ENCODE assay signal across 17 cellular contexts in the genomic region with DNA sequence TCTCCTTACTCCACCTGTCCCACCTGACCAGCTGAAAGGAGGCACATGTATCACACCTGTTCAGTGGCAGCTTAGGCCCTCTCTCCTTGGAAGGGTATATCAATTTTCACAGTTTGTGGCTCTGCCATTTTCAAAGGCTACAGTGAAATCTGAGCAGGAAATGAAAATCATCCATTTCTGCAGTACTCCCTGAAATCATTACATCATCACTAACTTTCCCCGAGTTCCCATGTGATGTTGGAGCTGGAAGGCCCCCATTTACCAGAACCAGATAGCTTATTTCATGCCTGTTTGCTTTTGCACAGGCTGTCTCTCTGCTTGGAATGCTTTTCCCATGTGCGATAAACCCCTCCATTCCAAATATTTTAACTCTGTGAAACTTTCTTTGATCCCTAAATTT. TPM values are rescaled to one million over a fixed set of nuclear protein-coding genes. Genes with fewer than 3 reads are reported as not detected.
DNase-seq lines count a peak whose midpoint lies in the region; TF ChIP-seq lines count a peak whose summit lies in the region.
"Had no signal": no experiment of that assay in that cellular context is flagged by ENCODE, and none has a peak within 500 bp of the region (broad histone marks: within the 10 kb centered on the region; RNA-seq: fewer than 3 reads in every experiment).

No MANE protein-coding gene starts in this region.

- no peak overlapping the region for H3K4me3 ChIP-seq in SJCRH30
- H3K4me3 ChIP-seq: BLaER1, MG63 had no signal

- peaks cover 6% of the 10 kb centered on the region for H3K4me1 ChIP-seq in SJCRH30

- H3K27ac ChIP-seq in SJCRH30 = no peak overlapping the region
- H3K27ac ChIP-seq: BLaER1 had no signal

- no peak for TF ChIP-seq CTCF in type B pancreatic cell (conservative IDR thresholded peaks at IDR 0.05)

- peaks cover 31% of the 10 kb centered on the region for H3K4me1 Mint-ChIP-seq in type B pancreatic cell (ENCODE audit: unreplicated experiment)

- peak; percentile 1 for DNase-seq in NCI-H2107 (lab: John Stamatoyannopoulos, UW)
- no peak for DNase-seq in NCI-H2107 treated with DMSO at 0.1 percent for 48 hours (lab: John Stamatoyannopoulos, UW; ENCODE audit: unreplicated experiment)
- peak; percentile 13 to 54 for DNase-seq in SJCRH30
- peak; percentile 68 for DNase-seq in fibroblast of peridontal ligament (ENCODE audit: extremely low read depth)
- DNase-seq in type B pancreatic cell (ENCODE audit: extremely low spot score, unreplicated experiment) = no peak
- DNase-seq in LoVo (ENCODE audit: low spot score) = no peak
- DNase-seq in NCI-H446 (lab: John Stamatoyannopoulos, UW) = no peak
- no peak for DNase-seq in NCI-H526 treated with DMSO at 0.1 percent for 48 hours (lab: John Stamatoyannopoulos, UW)
- DNase-seq: 8988T, GF-D8, GOT3, HFFc6, MG63, NCI-H1092 treated with DMSO at 0.1 percent for 48 hours, NCI-H2171, NCI-H510A had no signal

- H3K27me3 ChIP-seq in SJCRH30 = no peaks in the 10 kb centered on the region
- H3K27me3 ChIP-seq: BLaER1, MG63 had no signal

- H3K9me3 ChIP-seq in SJCRH30 (replicated peaks) = no peaks in the 10 kb centered on the region
- H3K9me3 ChIP-seq: MG63 had no signal

- H3K27ac Mint-ChIP-seq in type B pancreatic cell = no peak overlapping the region
- H3K27ac Mint-ChIP-seq: HFFc6 had no signal

- H3K4me3 Mint-ChIP-seq in type B pancreatic cell = peak overlapping the region; percentile 3
- H3K4me3 Mint-ChIP-seq: HFFc6 had no signal

- H3K36me3 Mint-ChIP-seq in type B pancreatic cell = peaks cover 30% of the 10 kb centered on the region

- H3K27me3 Mint-ChIP-seq in type B pancreatic cell = peaks cover 4% of the 10 kb centered on the region

- H3K9me3 Mint-ChIP-seq in type B pancreatic cell = peaks cover 7% of the 10 kb centered on the region

- H3K36me3 ChIP-seq in SJCRH30 = no peaks in the 10 kb centered on the region
- H3K36me3 ChIP-seq: MG63 had no signal

RNA-seq across cellular contexts. Expression of a gene that starts 31.0 kb away (rescaled TPM):
- 27.5 and 29.3 TPM in 2 replicates for total RNA-seq in SJCRH30 (2014; rRNA removed; shearing (Covaris generic))
- total RNA-seq in type B pancreatic cell (ENCODE audit: low replicate concordance) = 28.6 and 36.7 TPM in 2 replicates

Comparison
In these comparisons a context has a peak if more than half of its experiments do, and no peak if none do; other contexts are left out.
1. DNase-seq: peak in NCI-H2107 (single experiment), SJCRH30 (2 of 2) and fibroblast of peridontal ligament (single experiment); none in NCI-H2107 treated with DMSO at 0.1 percent for 48 hours (single experiment), type B pancreatic cell (single experiment), LoVo (single experiment), NCI-H446 (0 of 2) and NCI-H526 treated with DMSO at 0.1 percent for 48 hours (single experiment).